8 cellular contexts compared by ENCODE assay signal in genomic region chr2:233418761-233419625, GRCh38.
DNase-seq lines count a peak whose midpoint lies in the region; ATAC-seq and TF ChIP-seq lines count a peak whose summit lies in the region.

No MANE protein-coding gene starts in this region.

- H3K27ac ChIP-seq in left lung, result peak overlapping the region; percentile 57 to 64
- H3K27ac ChIP-seq in transverse colon, result peak overlapping the region; percentile 84 to 88 (median 87)

- peak overlapping the region; percentile 62 to 86 for H3K4me3 Mint-ChIP-seq in CD14-positive monocyte

- peaks cover 0 to 6% (median 3%) of the 10 kb centered on the region in 7 donors for H3K9me3 Mint-ChIP-seq in CD14-positive monocyte

- H3K9me3 ChIP-seq in left lung (no peaks in the 10 kb centered on the region), transverse colon (no peaks in the 10 kb centered on the region)

- no peak for DNase-seq in CD14-positive monocyte (ENCODE audit: low spot score)
- DNase-seq in NAMALWA (ENCODE audit: low spot score), result peak; percentile 67
- DNase-seq in activated naive CD4-positive, alpha-beta T cell treated with anti-CD3 and anti-CD28 coated beads, Interleukin-2, amount 50 U/mL, for 16 hours, result peak; percentile 48
- DNase-seq in left lung, result peak in 1 of 2 donors; percentile 79
- DNase-seq in transverse colon, result no peak
- DNase-seq in GM13977 (ENCODE audit: low spot score), result no peak
- no peak for DNase-seq in NCI-H2227 treated with DMSO at 0.1 percent for 48 hours (lab: John Stamatoyannopoulos, UW)

- H3K36me3 Mint-ChIP-seq in CD14-positive monocyte, result peaks cover 68 to 89% of the 10 kb centered on the region in 2 donors

- TF ChIP-seq POLR2A in transverse colon (IDR thresholded peaks at IDR 0.05), result no peak

- H3K4me1 Mint-ChIP-seq in CD14-positive monocyte, result peaks cover 35% of the 10 kb centered on the region

- H3K27ac Mint-ChIP-seq in CD14-positive monocyte, result peak overlapping the region; percentile 43 to 93 (median 65)

- WGBS in transverse colon (ENCODE audit: low coverage in 1 of 2), 2 donors, result 61 to 67% methylated on average over 5 to 19 of the region's 19 CpGs

- H3K4me1 ChIP-seq in left lung (peaks cover 35 to 60% of the 10 kb centered on the region in 2 donors), transverse colon (peaks cover 40 to 97% (median 75%) of the 10 kb centered on the region in 4 donors)

- TF ChIP-seq CTCF in CD14-positive monocyte (IDR thresholded peaks at IDR 0.05) (no peak), left lung (IDR thresholded peaks at IDR 0.05) (no peak), transverse colon (IDR thresholded peaks at IDR 0.05) (no peak), GM13977 (IDR thresholded peaks at IDR 0.05; ENCODE audit: extremely low read depth, insufficient read depth, missing control alignments) (no peak)

- H3K27me3 ChIP-seq in left lung (no peaks in the 10 kb centered on the region), transverse colon (no peaks in the 10 kb centered on the region)

- peak; percentile 29 for ATAC-seq in GM21381 (IDR thresholded peaks at IDR 0.05; ENCODE audit: unreplicated experiment)
- peak; percentile 2 for ATAC-seq in left lung

- intact Hi-C loops in CD14-positive monocyte (cut with micrococcal nuclease) (no loop called here), left lung (cut with DNase I) (no loop called here), transverse colon (cut with DNase I; ENCODE audit: low total_unique reads) (no loop called here)

- H3K4me3 ChIP-seq in left lung, result peak overlapping the region in 1 of 2 donors; percentile 17
- H3K4me3 ChIP-seq in transverse colon, result peak overlapping the region in 1 of 4 donors; percentile 3

- H3K27me3 Mint-ChIP-seq in CD14-positive monocyte (ENCODE audit: low read depth in 3 of 3), result peaks cover 0 to 2% (median 0%) of the 10 kb centered on the region in 3 donors

- in situ Hi-C loops in transverse colon (cut with MboI; ENCODE audit: low pct_ligation_motif_present in 1 of 4, low pct_unique_long_range_greater_than_20kb in 1 of 4, low sequenced_read_pairs in 3 of 4) (no loop called here), GM13977 (cut with MboI; ENCODE audit: low pct_unique_long_range_greater_than_20kb, low sequenced_read_pairs, unreplicated experiment) (no loop called here)

- TF ChIP-seq EP300 in transverse colon (IDR thresholded peaks at IDR 0.05; ENCODE audit: low read depth), result no peak

- H3K36me3 ChIP-seq in left lung (peaks cover 0 to 11% of the 10 kb centered on the region in 2 donors), transverse colon (no peaks in the 10 kb centered on the region)

Comparison
In these comparisons a context has a peak if more than half of its experiments do, and no peak if none do; other contexts are left out.
1. DNase-seq: peak in NAMALWA (single experiment) and activated naive CD4-positive, alpha-beta T cell treated with anti-CD3 and anti-CD28 coated beads, Interleukin-2, amount 50 U/mL, for 16 hours (single experiment); none in CD14-positive monocyte (single experiment), transverse colon (single experiment), GM13977 (single experiment) and NCI-H2227 treated with DMSO at 0.1 percent for 48 hours (single experiment).